In genomic region chr7:30921540-30921930, GRCh38 we compare ENCODE assay signal across 22 cellular contexts. TPM values are rescaled to one million over a fixed set of nuclear protein-coding genes. Genes with fewer than 3 reads are reported as not detected.
DNase-seq lines count a peak whose midpoint lies in the region; ATAC-seq and TF ChIP-seq lines count a peak whose summit lies in the region.
"Had no signal": no experiment of that assay in that cellular context is flagged by ENCODE, and none has a peak within 500 bp of the region (broad histone marks: within the 10 kb centered on the region; RNA-seq: fewer than 3 reads in every experiment).

No MANE protein-coding gene starts in this region.

- H3K4me2 ChIP-seq in SK-N-SH: peak overlapping the region; percentile 20

- intact Hi-C loops in mucosa of descending colon (cut with DNase I, micrococcal nuclease): no loop called here
- intact Hi-C loops in colonic mucosa (cut with DNase I): no loop called here

- H3K36me3 ChIP-seq in SK-N-SH (replicated peaks in 1 of 2; ENCODE audit: control insufficient read depth in 1 of 2, insufficient read depth in 2 of 2, low read length in 1 of 2) (no peaks in the 10 kb centered on the region), mucosa of descending colon (ENCODE audit: low read depth) (no peaks in the 10 kb centered on the region), subcutaneous abdominal adipose tissue (ENCODE audit: control insufficient read depth in 5 of 5, insufficient read depth in 5 of 5, low read length in 5 of 5) (peaks cover 0 to 53% (median 43%) of the 10 kb centered on the region in 5 donors), colonic mucosa (no peaks in the 10 kb centered on the region)

- H3K9ac ChIP-seq in SK-N-SH: peak overlapping the region; percentile 24
- no peak overlapping the region for H3K9ac ChIP-seq in subcutaneous abdominal adipose tissue (ENCODE audit: low read length in 5 of 5)
- no peak overlapping the region for H3K9ac ChIP-seq in colonic mucosa (ENCODE audit: low read depth in 2 of 2, low read length in 2 of 2)

- CTCF ChIA-PET in SK-N-SH (lab: Yijun Ruan, JAX): interaction anchor here (0.8 to 4.2 kb wide), 2 partner anchors 17 to 239 kb away, joined by 3 to 34 read pairs; partner anchors contain the start of gene CRHR2

- WGBS in SK-N-SH (ENCODE audit: low lambda C conversion rate): 92% methylated on average over 5 of the region's 5 CpGs

- POLR2A ChIA-PET in SK-N-SH (lab: Yijun Ruan, JAX): no interaction called here

- H3K27me3 ChIP-seq in SK-N-SH (ENCODE audit: insufficient read depth) (no peaks in the 10 kb centered on the region), subcutaneous abdominal adipose tissue (ENCODE audit: control insufficient read depth in 5 of 5, insufficient read depth in 4 of 5, low read length in 5 of 5) (no peaks in the 10 kb centered on the region), colonic mucosa (no peaks in the 10 kb centered on the region)

- H3K4me3 ChIP-seq in SK-N-SH (ENCODE audit: low read depth in 2 of 2, low read length in 1 of 2) (no peak overlapping the region), mucosa of descending colon (no peak overlapping the region), subcutaneous abdominal adipose tissue (ENCODE audit: low read depth in 1 of 5, low read length in 5 of 5) (no peak overlapping the region), colonic mucosa (no peak overlapping the region)

- H3K9me2 ChIP-seq in SK-N-SH: no peaks in the 10 kb centered on the region

- no peak for TF ChIP-seq RAD21 in SK-N-SH (IDR thresholded peaks at IDR 0.05; ENCODE audit: low read length)

- H3K79me2 ChIP-seq in SK-N-SH (ENCODE audit: insufficient read depth): no peaks in the 10 kb centered on the region

- H3K27ac Mint-ChIP-seq in chondrocyte (ENCODE audit: unreplicated experiment): peak overlapping the region; percentile 84
- H3K27ac Mint-ChIP-seq: CD4-positive, alpha-beta memory T cell had no signal

- H3K9me3 ChIP-seq in SK-N-SH: no peaks in the 10 kb centered on the region
- H3K9me3 ChIP-seq in mucosa of descending colon: no peaks in the 10 kb centered on the region
- peaks cover 0 to under 1% (median 0%) of the 10 kb centered on the region in 5 donors for H3K9me3 ChIP-seq in subcutaneous abdominal adipose tissue (ENCODE audit: control insufficient read depth in 5 of 5, low read length in 5 of 5)
- H3K9me3 ChIP-seq in colonic mucosa: no peaks in the 10 kb centered on the region

- peaks cover 11% of the 10 kb centered on the region for H3F3A ChIP-seq in SK-N-SH (replicated peaks; ENCODE audit: insufficient read depth)

- H3K4me1 ChIP-seq in SK-N-SH (ENCODE audit: control insufficient read depth in 1 of 2, insufficient read depth in 2 of 2, low read depth in 1 of 2, low read length in 1 of 2) (peaks cover 20 to 35% of the 10 kb centered on the region in 2 experiments; a peak in 3 of 4 replicates), mucosa of descending colon (ENCODE audit: low read depth) (peaks cover 4% of the 10 kb centered on the region), subcutaneous abdominal adipose tissue (ENCODE audit: control insufficient read depth in 5 of 5, insufficient read depth in 5 of 5, low read length in 5 of 5) (peaks cover 3 to 51% (median 21%) of the 10 kb centered on the region in 5 donors), colonic mucosa (no peaks in the 10 kb centered on the region)

- H3K9me3 Mint-ChIP-seq in chondrocyte (ENCODE audit: low read depth): peaks cover 2% of the 10 kb centered on the region
- H3K9me3 Mint-ChIP-seq: central memory CD8-positive, alpha-beta T cell had no signal

- peak overlapping the region; percentile 55 for H2AFZ ChIP-seq in SK-N-SH (ENCODE audit: low read depth)

- no peak; the same call in 2 of the 3 replicates for ATAC-seq in SK-N-SH treated with all-trans-retinoic acid at 6 μM for 48 hours
- no peak for ATAC-seq in mucosa of descending colon
- no peak for ATAC-seq in HG02642 (IDR thresholded peaks at IDR 0.05; ENCODE audit: poor library complexity, unreplicated experiment)

- H3K4me3 Mint-ChIP-seq in chondrocyte (ENCODE audit: unreplicated experiment): no peak overlapping the region
- H3K4me3 Mint-ChIP-seq: CD4-positive, alpha-beta memory T cell; central memory CD8-positive, alpha-beta T cell had no signal

- H3K36me3 Mint-ChIP-seq in chondrocyte (ENCODE audit: low read depth): no peaks in the 10 kb centered on the region
- H3K36me3 Mint-ChIP-seq: CD4-positive, alpha-beta memory T cell had no signal

- peaks cover 25% of the 10 kb centered on the region for H3K4me1 Mint-ChIP-seq in chondrocyte (ENCODE audit: low read depth)
- H3K4me1 Mint-ChIP-seq: CD4-positive, alpha-beta memory T cell; central memory CD8-positive, alpha-beta T cell had no signal

- no peak for TF ChIP-seq EP300 in SK-N-SH (IDR thresholded peaks at IDR 0.05; ENCODE audit: borderline replicate concordance in 1 of 2, low read depth in 1 of 2, low read length in 1 of 2)

- peak overlapping the region in 1 of 2 experiments; percentile 48; a peak in 2 of 4 replicates for H3K27ac ChIP-seq in SK-N-SH (ENCODE audit: low read depth in 2 of 2, low read length in 1 of 2)
- H3K27ac ChIP-seq in subcutaneous abdominal adipose tissue (ENCODE audit: low read depth, low read length): peak overlapping the region; percentile 67
- H3K27ac ChIP-seq in colonic mucosa: no peak overlapping the region
- H3K27ac ChIP-seq: 22Rv1 had no signal

- TF ChIP-seq CTCF in SK-N-SH (IDR thresholded peaks at IDR 0.05) (no peak), chondrocyte (IDR thresholded peaks at IDR 0.05) (no peak), mucosa of descending colon (IDR thresholded peaks at IDR 0.05) (no peak), colonic mucosa (IDR thresholded peaks at IDR 0.05) (no peak)

- peak; percentile 31 for DNase-seq in SK-N-SH
- peak; percentile 32 for DNase-seq in chondrocyte (ENCODE audit: low spot score)
- peak in 2 of 3 donors; percentile 20 to 21 for DNase-seq in mucosa of descending colon
- DNase-seq in OCI-M1 (lab: John Stamatoyannopoulos, UW): no peak
- no peak for DNase-seq in colonic mucosa
- DNase-seq: activated CD4-positive, alpha-beta T cell treated with anti-CD3 and anti-CD28 coated beads, Interleukin-2, amount 50 U/mL, for 48 hours; activated naive CD4-positive, alpha-beta T cell; CD4-positive, alpha-beta memory T cell; GDM1; KG1; NCI-H1436 treated with DMSO at 0.1 percent for 48 hours; NCI-H524 treated with DMSO at 0.1 percent for 48 hours; stimulated activated CD4-positive, alpha-beta T cell treated with anti-CD3 and anti-CD28 coated beads, Interleukin-4, amount 100 ng/mL, for 4 hours; stimulated activated naive CD4-positive, alpha-beta T cell treated with Interleukin-2 at 50 U/mL for 16 hours; T-helper 9 cell had no signal

- H4K20me1 ChIP-seq in SK-N-SH (ENCODE audit: insufficient read depth): no peaks in the 10 kb centered on the region

- no peaks in the 10 kb centered on the region for H3K27me3 Mint-ChIP-seq in chondrocyte (ENCODE audit: low read depth)
- H3K27me3 Mint-ChIP-seq: CD4-positive, alpha-beta memory T cell; central memory CD8-positive, alpha-beta T cell had no signal

TF ChIP-seq in SK-N-SH, 30 proteins besides CTCF, POLR2A, EP300 and RAD21 (continues in another document):
- no peak for TF ChIP-seq IRF3 (IDR thresholded peaks at IDR 0.05; ENCODE audit: low read depth, low read length)
- no peak for TF ChIP-seq JUND (IDR thresholded peaks at IDR 0.05)
- TF ChIP-seq RFX5 (IDR thresholded peaks at IDR 0.05; ENCODE audit: low read length): no peak

TF ChIP-seq in SK-N-SH treated with all-trans-retinoic acid at 6 μM for 48 hours, 23 proteins besides CTCF, POLR2A, EP300 and RAD21 (continues in another document):
- TF ChIP-seq PATZ1 (CRISPR knock-in tag; IDR thresholded peaks at IDR 0.05; ENCODE audit: borderline replicate concordance) (no peak), POU6F1 (CRISPR knock-in tag; IDR thresholded peaks at IDR 0.05; ENCODE audit: borderline replicate concordance, low read depth) (no peak), ZNF565 (CRISPR knock-in tag; conservative IDR thresholded peaks at IDR 0.05; ENCODE audit: low read depth) (no peak)

RNA-seq across cellular contexts. Expression of gene AQP1, which starts 9.9 kb away (rescaled TPM):
- 1.7 and 2.4 TPM in 2 replicates for polyA plus RNA-seq in SK-N-SH (2012; rRNA removed)
- 1.5 and 1.6 TPM in 2 replicates for polyA plus RNA-seq in SK-N-SH (2012; cell fraction: cytosol; rRNA removed)
- 7.0 and 8.4 TPM in 2 replicates for polyA plus RNA-seq in SK-N-SH (2012; cell fraction: nucleus; rRNA removed)
- 3.9 to 18.6 TPM (median 18.0 TPM) in 3 replicates for total RNA-seq in chondrocyte
- total RNA-seq in mucosa of descending colon: 10 to 100 TPM; 43.0 to 89.6 (median 48.1) TPM
- total RNA-seq in colonic mucosa: 10 to 100 TPM; 33.9 to 47.4 TPM
- total RNA-seq: CD4-positive, alpha-beta memory T cell had no signal
- polyA plus RNA-seq: CD4-positive, alpha-beta memory T cell had no signal

RNA-seq across cellular contexts. Expression of gene GHRHR, which starts 42.2 kb away (rescaled TPM):
- polyA plus RNA-seq in SK-N-SH (2012; rRNA removed): not detected in 2 replicates
- polyA plus RNA-seq in SK-N-SH (2012; cell fraction: cytosol; rRNA removed): not detected in 2 replicates
- not detected in 2 replicates for polyA plus RNA-seq in SK-N-SH (2012; cell fraction: nucleus; rRNA removed)
- total RNA-seq in chondrocyte (not detected in 3 replicates), mucosa of descending colon (not detected), colonic mucosa (not detected)
- total RNA-seq: CD4-positive, alpha-beta memory T cell; epithelial cell of proximal tubule; renal cortical epithelial cell had no signal
- polyA plus RNA-seq: CD4-positive, alpha-beta memory T cell had no signal

Comparison
In these comparisons a context has a peak if more than half of its experiments do, and no peak if none do; other contexts are left out.
1. DNase-seq: peak in SK-N-SH (single experiment), chondrocyte (single experiment) and mucosa of descending colon (2 of 3); none in OCI-M1 (single experiment) and colonic mucosa (single experiment).